ENCODE assay signal across 8 cellular contexts in genomic region chr20:16574656-16575355, GRCh38. TPM values are rescaled to one million over a fixed set of nuclear protein-coding genes. Genes with fewer than 3 reads are reported as not detected.
DNase-seq lines count a peak whose midpoint lies in the region; ATAC-seq and TF ChIP-seq lines count a peak whose summit lies in the region.

No MANE protein-coding gene starts in this region.

- peak overlapping the region; percentile 22 to 62 for H3K9ac ChIP-seq in liver (ENCODE audit: low read depth in 1 of 2, low read length in 2 of 2)

- peak; percentile 68 for DNase-seq in NCI-H1436 (lab: John Stamatoyannopoulos, UW)
- DNase-seq in NCI-H1436 treated with DMSO at 0.1 percent for 48 hours (lab: John Stamatoyannopoulos, UW): no peak
- peak; percentile 94 for DNase-seq in NCI-H510A (lab: John Stamatoyannopoulos, UW)
- peak; percentile 47 to 79 for DNase-seq in activated CD4-positive, alpha-beta T cell treated with anti-CD3 and anti-CD28 coated beads, Interleukin-2, amount 50 U/mL, for 24 hours (ENCODE audit: low read depth in 1 of 2, low spot score in 1 of 2)
- DNase-seq in dermis microvascular lymphatic vessel endothelial cell (ENCODE audit: low read depth in 2 of 2): peak; percentile 45 to 74
- DNase-seq in stimulated activated CD4-positive, alpha-beta T cell treated with anti-CD3 and anti-CD28 coated beads, Interleukin-2, amount 100 ng/mL, for 24 hours: peak; percentile 78 to 86

- WGBS in liver: 6% methylated on average over 39 of the region's 39 CpGs

- no peak for TF ChIP-seq CTCF in liver (IDR thresholded peaks at IDR 0.05; ENCODE audit: low read depth, low read length, missing input control)

- no peaks in the 10 kb centered on the region for H3K36me3 ChIP-seq in liver (ENCODE audit: control insufficient read depth in 4 of 4, insufficient read depth in 3 of 4, low read depth in 1 of 4, low read length in 3 of 4)

- H3K9me3 ChIP-seq in liver (ENCODE audit: control insufficient read depth in 4 of 4, low read length in 3 of 4): no peaks in the 10 kb centered on the region

- peak; percentile 67 for ATAC-seq in HG02970 (IDR thresholded peaks at IDR 0.05; ENCODE audit: low FRiP score, unreplicated experiment)

- H3K27ac ChIP-seq in liver (ENCODE audit: low read depth in 1 of 2, low read length in 2 of 2): peak overlapping the region; percentile 9 to 23

- peak overlapping the region; percentile 50 to 74 (median 70) for H3K4me3 ChIP-seq in liver (ENCODE audit: low read depth in 1 of 3, low read length in 3 of 3)

- H3K27me3 ChIP-seq in liver (ENCODE audit: control insufficient read depth in 4 of 4, insufficient read depth in 4 of 4, low read length in 3 of 4): no peaks in the 10 kb centered on the region

- peak in 1 of 2 donors; percentile 40 for TF ChIP-seq RAD21 in liver (IDR thresholded peaks at IDR 0.05)

- H3K4me1 ChIP-seq in liver (ENCODE audit: control insufficient read depth in 4 of 4, insufficient read depth in 4 of 4, low read length in 3 of 4): peaks cover 2 to 29% (median 18%) of the 10 kb centered on the region in 4 donors

TF ChIP-seq in liver, 16 proteins besides CTCF, POLR2A, EP300 and RAD21:
- TF ChIP-seq ZBTB33 (IDR thresholded peaks at IDR 0.05): peak; percentile 81
- no peak for TF ChIP-seq NR2F2 (IDR thresholded peaks at IDR 0.05)
- TF ChIP-seq REST (IDR thresholded peaks at IDR 0.05): no peak
- no peak for TF ChIP-seq JUND (IDR thresholded peaks at IDR 0.05)
- TF ChIP-seq HNF4A (conservative IDR thresholded peaks at IDR 0.05): peak in 1 of 2 donors; percentile 48
- peak in 1 of 2 donors; percentile 44 for TF ChIP-seq GABPA (IDR thresholded peaks at IDR 0.05 in 1 of 2, conservative IDR thresholded peaks at IDR 0.05 in 1 of 2)
- TF ChIP-seq RXRA (IDR thresholded peaks at IDR 0.05): peak in 1 of 2 donors; percentile 51
- no peak for TF ChIP-seq SP1 (IDR thresholded peaks at IDR 0.05)
- TF ChIP-seq TAF1 (conservative IDR thresholded peaks at IDR 0.05): no peak
- TF ChIP-seq HNF4G (IDR thresholded peaks at IDR 0.05): no peak
- no peak for TF ChIP-seq FOXA2 (IDR thresholded peaks at IDR 0.05)
- no peak for TF ChIP-seq FOXA1 (IDR thresholded peaks at IDR 0.05)
- peak; percentile 80 for TF ChIP-seq YY1 (IDR thresholded peaks at IDR 0.05)
- peak in 1 of 2 donors; percentile 19 for TF ChIP-seq EGR1 (IDR thresholded peaks at IDR 0.05; ENCODE audit: low read depth in 2 of 2)
- TF ChIP-seq MAX (IDR thresholded peaks at IDR 0.05): peak; percentile 70
- TF ChIP-seq ATF3 (IDR thresholded peaks at IDR 0.05): no peak

RNA-seq across cellular contexts. Expression of gene KIF16B, which starts 1.6 kb away (rescaled TPM):
- 8.1 and 8.6 TPM in 2 replicates for total RNA-seq in dermis microvascular lymphatic vessel endothelial cell
- 10 to 100 TPM in 1 of 2 donors, 1 to 10 TPM in 1; 7.8 to 19.7 TPM for total RNA-seq in liver
- 1 to 10 TPM; 5.1 to 9.0 TPM for polyA plus RNA-seq in liver
